Comparison of ENCODE assay signal across 8 cellular contexts in genomic region chr9:91362212-91362611, GRCh38. TPM values are rescaled to one million over a fixed set of nuclear protein-coding genes. Genes with fewer than 3 reads are reported as not detected.
DNase-seq lines count a peak whose midpoint lies in the region; ATAC-seq and TF ChIP-seq lines count a peak whose summit lies in the region.

No MANE protein-coding gene starts in this region.

- H3K4me3 ChIP-seq in IMR-90 (ENCODE audit: insufficient read depth, low read depth, low read length) (peak overlapping the region; percentile 100), neural progenitor cell (peak overlapping the region; percentile 99)

- no TSS peak for BruUV-seq in IMR-90 (replicated peaks; lab: Mats Ljungman, UMichigan)

- no peak for TF ChIP-seq POLR2A in IMR-90 (IDR thresholded peaks at IDR 0.05; ENCODE audit: low read depth, low read length)

- no peaks in the 10 kb centered on the region for H3K27me3 ChIP-seq in CD4-positive, alpha-beta T cell (ENCODE audit: control insufficient read depth, insufficient read depth, low read length)
- H3K27me3 ChIP-seq in IMR-90 (ENCODE audit: control insufficient read depth, insufficient read depth, low read length) (no peaks in the 10 kb centered on the region), neural progenitor cell (no peaks in the 10 kb centered on the region)

- H4K20me1 ChIP-seq in IMR-90 (ENCODE audit: insufficient read depth, low read length) (no peaks in the 10 kb centered on the region), neural progenitor cell (ENCODE audit: low read depth) (peaks cover 14% of the 10 kb centered on the region)

- peaks cover 16% of the 10 kb centered on the region for H3K9me1 ChIP-seq in IMR-90 (ENCODE audit: insufficient read depth, low read length)

- TF ChIP-seq CTCF in CD4-positive, alpha-beta T cell (IDR thresholded peaks at IDR 0.05) = no peak
- TF ChIP-seq CTCF in IMR-90 (conservative IDR thresholded peaks at IDR 0.05; ENCODE audit: low read depth, low read length) (no peak), neural progenitor cell (IDR thresholded peaks at IDR 0.05) (no peak)

- H3K4me1 ChIP-seq in IMR-90 (ENCODE audit: control insufficient read depth, insufficient read depth, low read length) (peaks cover 6% of the 10 kb centered on the region), neural progenitor cell (peaks cover 12% of the 10 kb centered on the region)

- no peaks in the 10 kb centered on the region for H3K9me3 Mint-ChIP-seq in CD4-positive, alpha-beta T cell
- H3K9me3 Mint-ChIP-seq in central memory CD8-positive, alpha-beta T cell = no peaks in the 10 kb centered on the region
- H3K9me3 Mint-ChIP-seq in neural progenitor cell = peaks cover 7% of the 10 kb centered on the region

- no peak for ATAC-seq in CD4-positive, alpha-beta T cell (ENCODE audit: poor library complexity)
- ATAC-seq in IMR-90 (ENCODE audit: low read depth) = no peak
- ATAC-seq in central memory CD8-positive, alpha-beta T cell (replicated peaks; ENCODE audit: extremely low read depth, poor library complexity, severe bottlenecking) = no peak
- ATAC-seq in HG02884 (IDR thresholded peaks at IDR 0.05; ENCODE audit: unreplicated experiment) = no peak

- peak overlapping the region; percentile 96 for H4K5ac ChIP-seq in IMR-90 (ENCODE audit: low read depth, low read length)

- H3K27ac ChIP-seq in CD4-positive, alpha-beta T cell (ENCODE audit: low read depth, low read length) = no peak overlapping the region
- H3K27ac ChIP-seq in IMR-90 (ENCODE audit: insufficient read depth, low read length) = peak overlapping the region; percentile 53
- H3K27ac ChIP-seq in neural progenitor cell = no peak overlapping the region

- H2BK20ac ChIP-seq in IMR-90 (ENCODE audit: low read depth, low read length) = peak overlapping the region; percentile 73

- H2AFZ ChIP-seq in IMR-90 (replicated peaks; ENCODE audit: low read length, poor library complexity) (peak overlapping the region; percentile 77), neural progenitor cell (replicated peaks) (peak overlapping the region; percentile 100)

- 0 out of 2 replicates have a peak overlapping the region, but pooled peaks have one; percentile 24 for H3K56ac ChIP-seq in IMR-90 (ENCODE audit: extremely low read depth, insufficient read depth, low read length)

- in situ Hi-C loops in IMR-90 (cut with MboI; ENCODE audit: low sequenced_read_pairs) = no loop called here

- H4K8ac ChIP-seq in IMR-90 (ENCODE audit: low read depth in 2 of 2, low read length in 2 of 2) = peak overlapping the region; percentile 97

- 0 out of 2 replicates have a peak overlapping the region, but pooled peaks have one; percentile 2 for H2AK5ac ChIP-seq in IMR-90 (ENCODE audit: low read depth, low read length)

- H3K4me2 ChIP-seq in IMR-90 (ENCODE audit: low read depth, low read length) = peak overlapping the region; percentile 76
- H3K4me2 ChIP-seq in neural progenitor cell = peak overlapping the region; percentile 51

- CTCF ChIA-PET in CD4-positive, alpha-beta T cell (lab: Charles Lee) = no interaction called here
- CTCF ChIA-PET in IMR-90 (lab: Yijun Ruan, JAX) = no interaction called here

- H3K79me2 ChIP-seq in neural progenitor cell (ENCODE audit: low read depth) = peaks cover 44% of the 10 kb centered on the region

- H3K9ac ChIP-seq in IMR-90 (ENCODE audit: low read depth, low read length) = peak overlapping the region; percentile 27
- H3K9ac ChIP-seq in neural progenitor cell = no peak overlapping the region

- peak overlapping the region; percentile 95 for H3K4me3 Mint-ChIP-seq in CD4-positive, alpha-beta T cell
- peak overlapping the region; percentile 95 for H3K4me3 Mint-ChIP-seq in central memory CD8-positive, alpha-beta T cell
- peak overlapping the region; percentile 93 for H3K4me3 Mint-ChIP-seq in neural progenitor cell

- 58% methylated on average over 2 of the region's 11 CpGs; no CpG with 5 or more reads in 1 of the 2 experiments for WGBS in IMR-90 (ENCODE audit: extremely low coverage in 2 of 2, insufficient read length in 1 of 2), 2 experiments

- TF ChIP-seq RAD21 in IMR-90 (IDR thresholded peaks at IDR 0.05; ENCODE audit: low read length) = no peak

- POLR2A ChIA-PET in CD4-positive, alpha-beta T cell (lab: Charles Lee) = no interaction called here
- POLR2A ChIA-PET in IMR-90 (lab: Charles Lee; ENCODE audit: unreplicated experiment) = no interaction called here

- H2BK15ac ChIP-seq in IMR-90 (ENCODE audit: low read depth, low read length) = peak overlapping the region; percentile 71; the same call in 1 of the 3 replicates

- H3K14ac ChIP-seq in IMR-90 (replicated peaks; ENCODE audit: low read depth, low read length) = peak overlapping the region; percentile 57

- intact Hi-C loops in CD4-positive, alpha-beta T cell (cut with DNase I, micrococcal nuclease) = loop anchor here (2.0 to 10.0 kb wide), 4 partner anchors 60 to 260 kb away; partner anchors contain the start of gene NFIL3 (in 1 of the 2)
- intact Hi-C loops in IMR-90 (cut with micrococcal nuclease) = no loop called here

- dilution Hi-C loops in IMR-90 (cut with HindIII; ENCODE audit: low sequenced_read_pairs, unreplicated experiment) = no loop called here

- H4K91ac ChIP-seq in IMR-90 (ENCODE audit: insufficient read depth, low read depth, low read length) = peak overlapping the region; percentile 56; the same call in 1 of the 2 replicates

- peak overlapping the region; percentile 48 for H2BK5ac ChIP-seq in IMR-90 (ENCODE audit: low read depth, low read length, poor library complexity, severe bottlenecking)

- no peaks in the 10 kb centered on the region for H3K27me3 Mint-ChIP-seq in CD4-positive, alpha-beta T cell
- no peaks in the 10 kb centered on the region for H3K27me3 Mint-ChIP-seq in central memory CD8-positive, alpha-beta T cell
- peaks cover 2% of the 10 kb centered on the region for H3K27me3 Mint-ChIP-seq in neural progenitor cell (ENCODE audit: insufficient read depth, low read depth)

- H3F3A ChIP-seq in neural progenitor cell (ENCODE audit: low read depth) = peaks cover 9% of the 10 kb centered on the region

- H3K79me1 ChIP-seq in IMR-90 (ENCODE audit: low read depth in 1 of 2, low read length in 2 of 2) = peaks cover 18 to 47% of the 10 kb centered on the region in 2 experiments

- no peak overlapping the region for H2AK9ac ChIP-seq in IMR-90 (replicated peaks; ENCODE audit: low read depth, low read length, poor library complexity)

- H3K36me3 Mint-ChIP-seq in CD4-positive, alpha-beta T cell (ENCODE audit: low read depth) = peaks cover 18% of the 10 kb centered on the region
- H3K36me3 Mint-ChIP-seq in central memory CD8-positive, alpha-beta T cell (ENCODE audit: insufficient read depth) = peaks cover 6% of the 10 kb centered on the region
- peaks cover 2% of the 10 kb centered on the region for H3K36me3 Mint-ChIP-seq in neural progenitor cell

- H3K36me3 ChIP-seq in IMR-90 (ENCODE audit: control insufficient read depth, insufficient read depth, low read length) (0 out of 2 replicates have a peak, but pooled peaks cover 1% of the 10 kb centered on the region), neural progenitor cell (no peaks in the 10 kb centered on the region)

- no peaks in the 10 kb centered on the region for H3K9me3 ChIP-seq in CD4-positive, alpha-beta T cell (ENCODE audit: control insufficient read depth, low read length)
- H3K9me3 ChIP-seq in IMR-90 (ENCODE audit: control insufficient read depth, insufficient read depth, low read length) = no peaks in the 10 kb centered on the region
- H3K9me3 ChIP-seq in neural progenitor cell (ENCODE audit: low read depth) = no peaks in the 10 kb centered on the region

- H3K4me1 Mint-ChIP-seq in CD4-positive, alpha-beta T cell (ENCODE audit: low read depth) = peaks cover 47% of the 10 kb centered on the region
- peaks cover 47% of the 10 kb centered on the region for H3K4me1 Mint-ChIP-seq in central memory CD8-positive, alpha-beta T cell
- H3K4me1 Mint-ChIP-seq in neural progenitor cell = peaks cover 21% of the 10 kb centered on the region

- no peak for DNase-seq in CD4-positive, alpha-beta T cell
- DNase-seq in IMR-90 = no peak
- no peak for DNase-seq in central memory CD8-positive, alpha-beta T cell (ENCODE audit: low spot score in 2 of 2)
- no peak for DNase-seq in neural progenitor cell (ENCODE audit: low spot score)
- no peak for DNase-seq in iPS-NIHi11 (ENCODE audit: low spot score)
- no peak for DNase-seq in NCI-H1694 (lab: John Stamatoyannopoulos, UW)
- no peak for DNase-seq in NCI-H1436 treated with DMSO at 0.1 percent for 48 hours (lab: John Stamatoyannopoulos, UW)

- peak overlapping the region; percentile 51 for H3K18ac ChIP-seq in IMR-90 (ENCODE audit: low read depth, low read length)

- H3K27ac Mint-ChIP-seq in CD4-positive, alpha-beta T cell = peak overlapping the region; percentile 91
- peak overlapping the region; percentile 73 for H3K27ac Mint-ChIP-seq in central memory CD8-positive, alpha-beta T cell (ENCODE audit: low read depth)
- H3K27ac Mint-ChIP-seq in neural progenitor cell = no peak overlapping the region

- 0 out of 2 replicates have a peak overlapping the region, but pooled peaks have one; percentile 12 for H3K23ac ChIP-seq in IMR-90 (ENCODE audit: low read depth, low read length)

- peak overlapping the region; percentile 52 for H2BK120ac ChIP-seq in IMR-90 (ENCODE audit: low read depth, low read length)

- peak overlapping the region; percentile 67 for H3K4ac ChIP-seq in IMR-90 (ENCODE audit: low read depth, low read length)

TF ChIP-seq in IMR-90, 13 proteins besides CTCF, POLR2A, EP300 and RAD21 (continues in another document):
- TF ChIP-seq ELK1 (IDR thresholded peaks at IDR 0.05; ENCODE audit: borderline replicate concordance, low read depth, low read length) (no peak), MAZ (IDR thresholded peaks at IDR 0.05; ENCODE audit: borderline replicate concordance, low read depth, low read length) (no peak), MAFK (IDR thresholded peaks at IDR 0.05; ENCODE audit: low read depth, low read length) (no peak), CHD1 (IDR thresholded peaks at IDR 0.05; ENCODE audit: low read depth, low read length) (no peak), NFE2L2 (IDR thresholded peaks at IDR 0.05; ENCODE audit: low read depth, low read length) (no peak), RCOR1 (IDR thresholded peaks at IDR 0.05; ENCODE audit: insufficient replicate concordance, low read length) (no peak)

RNA-seq across cellular contexts. Expression of gene AUH, which starts 0.5 kb away (rescaled TPM):
- 10 to 100 TPM; 16.2 to 17.4 TPM for total RNA-seq in CD4-positive, alpha-beta T cell
- 8.1 and 12.8 TPM in 2 replicates for total RNA-seq in IMR-90 (2012; rRNA removed)
- polyA plus RNA-seq in IMR-90 (2012; rRNA removed) = 5.7 and 5.9 TPM in 2 replicates
- 3.6 and 6.3 TPM in 2 replicates for polyA plus RNA-seq in IMR-90 (2012; cell fraction: cytosol; rRNA removed)
- 4.0 and 11.1 TPM in 2 replicates for polyA plus RNA-seq in IMR-90 (2012; cell fraction: nucleus; rRNA removed; ENCODE audit: low replicate concordance)
- 17.3 and 22.8 TPM in 2 replicates for total RNA-seq in neural progenitor cell (ENCODE audit: low replicate concordance)
